In genomic region chr12:75784591-75784990, GRCh38 we compare ENCODE assay signal across 8 cellular contexts.
A peak's percentile ranks its signal among the peaks of the same experiment; 100 is the strongest.
DNase-seq lines count a peak whose midpoint lies in the region; ATAC-seq and TF ChIP-seq lines count a peak whose summit lies in the region.

No MANE protein-coding gene starts in this region.

- H3K4me3 ChIP-seq in coronary artery, result no peak overlapping the region
- H3K4me3 ChIP-seq in gastrocnemius medialis, result no peak overlapping the region

- CTCF ChIA-PET in WTC11 (lab: Charles Lee), result interaction anchor here (1.1 to 1.4 kb wide), 2 partner anchors 235 to 252 kb away, joined by 3 read pairs; no protein-coding TSS in a partner anchor

- no peaks in the 10 kb centered on the region for H3K9me3 ChIP-seq in gastrocnemius medialis

- no peak overlapping the region; the same call in 1 of the 2 replicates for H3K27ac Mint-ChIP-seq in WTC11

- ATAC-seq in gastrocnemius medialis, result no peak
- no peak for ATAC-seq in GM18909 (IDR thresholded peaks at IDR 0.05; ENCODE audit: poor library complexity, unreplicated experiment)
- no peak for ATAC-seq in WTC11
- no peak for ATAC-seq in GM19351 (IDR thresholded peaks at IDR 0.05; ENCODE audit: unreplicated experiment)

- no peak for TF ChIP-seq POLR2A in gastrocnemius medialis (IDR thresholded peaks at IDR 0.05)

- H3K27ac ChIP-seq in coronary artery (peak overlapping the region; percentile 74 to 84), gastrocnemius medialis (peak overlapping the region in 2 of 4 donors; percentile 50 to 68)

- no peak overlapping the region for H3K4me3 Mint-ChIP-seq in WTC11

- DNase-seq in HT-29 (ENCODE audit: low spot score) (peak; percentile 97), NCI-H510A (lab: John Stamatoyannopoulos, UW) (peak; percentile 87), coronary artery (ENCODE audit: low spot score) (no peak), gastrocnemius medialis (peak; percentile 11 to 14), NCI-H748 treated with DMSO at 0.1 percent for 48 hours (lab: John Stamatoyannopoulos, UW) (no peak), WTC11 (ENCODE audit: low spot score) (no peak)

- H3K27me3 Mint-ChIP-seq in WTC11 (ENCODE audit: low read depth), result no peaks in the 10 kb centered on the region; the same call in none of the 2 replicates

- intact Hi-C loops in gastrocnemius medialis (cut with DNase I; ENCODE audit: low total_unique reads), result no loop called here

- H3K4me1 ChIP-seq in gastrocnemius medialis, result peaks cover 0 to 37% of the 10 kb centered on the region in 2 donors

- no peak for TF ChIP-seq CTCF in coronary artery (IDR thresholded peaks at IDR 0.05)
- TF ChIP-seq CTCF in gastrocnemius medialis (IDR thresholded peaks at IDR 0.05 in 4 of 5, conservative IDR thresholded peaks at IDR 0.05 in 1 of 5), result no peak
- TF ChIP-seq CTCF in WTC11 (IDR thresholded peaks at IDR 0.05), result no peak

- in situ Hi-C loops in gastrocnemius medialis (cut with MboI; ENCODE audit: low sequenced_read_pairs in 4 of 4), result no loop called here

- H3K4me1 Mint-ChIP-seq in WTC11, result peaks cover 6% of the 10 kb centered on the region

- no peaks in the 10 kb centered on the region for H3K36me3 ChIP-seq in gastrocnemius medialis

- peaks cover 12% of the 10 kb centered on the region for H3K9me3 Mint-ChIP-seq in WTC11

- no peaks in the 10 kb centered on the region for H3K27me3 ChIP-seq in gastrocnemius medialis

- H3K36me3 Mint-ChIP-seq in WTC11, result peaks cover 7% of the 10 kb centered on the region; the same call in 1 of the 2 replicates

- POLR2A ChIA-PET in WTC11 (lab: Charles Lee), result no interaction called here

TF ChIP-seq in WTC11, 78 proteins besides CTCF, POLR2A, EP300 and RAD21:
- TF ChIP-seq, protein P1, sequence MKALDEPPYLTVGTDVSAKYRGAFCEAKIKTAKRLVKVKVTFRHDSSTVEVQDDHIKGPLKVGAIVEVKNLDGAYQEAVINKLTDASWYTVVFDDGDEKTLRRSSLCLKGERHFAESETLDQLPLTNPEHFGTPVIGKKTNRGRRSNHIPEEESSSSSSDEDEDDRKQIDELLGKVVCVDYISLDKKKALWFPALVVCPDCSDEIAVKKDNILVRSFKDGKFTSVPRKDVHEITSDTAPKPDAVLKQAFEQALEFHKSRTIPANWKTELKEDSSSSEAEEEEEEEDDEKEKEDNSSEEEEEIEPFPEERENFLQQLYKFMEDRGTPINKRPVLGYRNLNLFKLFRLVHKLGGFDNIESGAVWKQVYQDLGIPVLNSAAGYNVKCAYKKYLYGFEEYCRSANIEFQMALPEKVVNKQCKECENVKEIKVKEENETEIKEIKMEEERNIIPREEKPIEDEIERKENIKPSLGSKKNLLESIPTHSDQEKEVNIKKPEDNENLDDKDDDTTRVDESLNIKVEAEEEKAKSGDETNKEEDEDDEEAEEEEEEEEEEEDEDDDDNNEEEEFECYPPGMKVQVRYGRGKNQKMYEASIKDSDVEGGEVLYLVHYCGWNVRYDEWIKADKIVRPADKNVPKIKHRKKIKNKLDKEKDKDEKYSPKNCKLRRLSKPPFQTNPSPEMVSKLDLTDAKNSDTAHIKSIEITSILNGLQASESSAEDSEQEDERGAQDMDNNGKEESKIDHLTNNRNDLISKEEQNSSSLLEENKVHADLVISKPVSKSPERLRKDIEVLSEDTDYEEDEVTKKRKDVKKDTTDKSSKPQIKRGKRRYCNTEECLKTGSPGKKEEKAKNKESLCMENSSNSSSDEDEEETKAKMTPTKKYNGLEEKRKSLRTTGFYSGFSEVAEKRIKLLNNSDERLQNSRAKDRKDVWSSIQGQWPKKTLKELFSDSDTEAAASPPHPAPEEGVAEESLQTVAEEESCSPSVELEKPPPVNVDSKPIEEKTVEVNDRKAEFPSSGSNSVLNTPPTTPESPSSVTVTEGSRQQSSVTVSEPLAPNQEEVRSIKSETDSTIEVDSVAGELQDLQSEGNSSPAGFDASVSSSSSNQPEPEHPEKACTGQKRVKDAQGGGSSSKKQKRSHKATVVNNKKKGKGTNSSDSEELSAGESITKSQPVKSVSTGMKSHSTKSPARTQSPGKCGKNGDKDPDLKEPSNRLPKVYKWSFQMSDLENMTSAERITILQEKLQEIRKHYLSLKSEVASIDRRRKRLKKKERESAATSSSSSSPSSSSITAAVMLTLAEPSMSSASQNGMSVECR (CRISPR knock-in tag; IDR thresholded peaks at IDR 0.05; ENCODE audit: borderline replicate concordance), result no peak
- TF ChIP-seq, protein P2, sequence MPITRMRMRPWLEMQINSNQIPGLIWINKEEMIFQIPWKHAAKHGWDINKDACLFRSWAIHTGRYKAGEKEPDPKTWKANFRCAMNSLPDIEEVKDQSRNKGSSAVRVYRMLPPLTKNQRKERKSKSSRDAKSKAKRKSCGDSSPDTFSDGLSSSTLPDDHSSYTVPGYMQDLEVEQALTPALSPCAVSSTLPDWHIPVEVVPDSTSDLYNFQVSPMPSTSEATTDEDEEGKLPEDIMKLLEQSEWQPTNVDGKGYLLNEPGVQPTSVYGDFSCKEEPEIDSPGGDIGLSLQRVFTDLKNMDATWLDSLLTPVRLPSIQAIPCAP (CRISPR knock-in tag; IDR thresholded peaks at IDR 0.05), result no peak
- TF ChIP-seq, protein P3, sequence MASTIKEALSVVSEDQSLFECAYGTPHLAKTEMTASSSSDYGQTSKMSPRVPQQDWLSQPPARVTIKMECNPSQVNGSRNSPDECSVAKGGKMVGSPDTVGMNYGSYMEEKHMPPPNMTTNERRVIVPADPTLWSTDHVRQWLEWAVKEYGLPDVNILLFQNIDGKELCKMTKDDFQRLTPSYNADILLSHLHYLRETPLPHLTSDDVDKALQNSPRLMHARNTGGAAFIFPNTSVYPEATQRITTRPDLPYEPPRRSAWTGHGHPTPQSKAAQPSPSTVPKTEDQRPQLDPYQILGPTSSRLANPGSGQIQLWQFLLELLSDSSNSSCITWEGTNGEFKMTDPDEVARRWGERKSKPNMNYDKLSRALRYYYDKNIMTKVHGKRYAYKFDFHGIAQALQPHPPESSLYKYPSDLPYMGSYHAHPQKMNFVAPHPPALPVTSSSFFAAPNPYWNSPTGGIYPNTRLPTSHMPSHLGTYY (CRISPR knock-in tag; IDR thresholded peaks at IDR 0.05), result no peak
- no peak for TF ChIP-seq NR1H2 (CRISPR knock-in tag; IDR thresholded peaks at IDR 0.05)
- TF ChIP-seq PREB (CRISPR knock-in tag; IDR thresholded peaks at IDR 0.05; ENCODE audit: borderline replicate concordance), result no peak
- TF ChIP-seq MLX (CRISPR knock-in tag; IDR thresholded peaks at IDR 0.05), result no peak
- TF ChIP-seq OVOL2 (CRISPR knock-in tag; IDR thresholded peaks at IDR 0.05; ENCODE audit: borderline replicate concordance), result no peak
- TF ChIP-seq JUN (CRISPR knock-in tag; IDR thresholded peaks at IDR 0.05), result no peak

Comparison
In these comparisons a context has a peak if more than half of its experiments do, and no peak if none do; other contexts are left out.
1. DNase-seq: peak in HT-29 (single experiment), NCI-H510A (single experiment) and gastrocnemius medialis (2 of 2); none in coronary artery (single experiment), NCI-H748 treated with DMSO at 0.1 percent for 48 hours (single experiment) and WTC11 (single experiment).